ENCODE assay signal across 9 cellular contexts in genomic region chr6:130760006-130760405, GRCh38.
A peak's percentile ranks its signal among the peaks of the same experiment; 100 is the strongest.
DNase-seq lines count a peak whose midpoint lies in the region; TF ChIP-seq lines count a peak whose summit lies in the region.
"Had no signal": no experiment of that assay in that cellular context is flagged by ENCODE, and none has a peak within 500 bp of the region (broad histone marks: within the 10 kb centered on the region; RNA-seq: fewer than 3 reads in every experiment).

No MANE protein-coding gene starts in this region.

- no peaks in the 10 kb centered on the region for H3K9me3 ChIP-seq in PC-9 (ENCODE audit: insufficient read depth, low read depth)

- no peaks in the 10 kb centered on the region for H3K36me3 Mint-ChIP-seq in activated CD4-positive, alpha-beta T cell treated with anti-CD3 and anti-CD28 coated beads, Interleukin-2, amount 10 ng/mL, durations not matched to agents 24 days and 14 days (ENCODE audit: low read depth)
- no peaks in the 10 kb centered on the region for H3K36me3 Mint-ChIP-seq in activated CD4-positive, alpha-beta T cell treated with anti-CD3 and anti-CD28 coated beads, Interleukin-2, amount 10 ng/mL, durations not matched to agents 7 days and 5 days (ENCODE audit: low read depth)
- H3K36me3 Mint-ChIP-seq in type B pancreatic cell, result no peaks in the 10 kb centered on the region
- H3K36me3 Mint-ChIP-seq: CD4-positive, CD25-positive, alpha-beta regulatory T cell had no signal

- intact Hi-C loops in activated CD4-positive, alpha-beta T cell treated with anti-CD3 and anti-CD28 coated beads, Interleukin-2, amount 10 ng/mL, durations not matched to agents 24 days and 14 days (cut with micrococcal nuclease), result loop anchor here (10.0 kb wide), 1 partner anchor 435 kb away; no protein-coding TSS in a partner anchor
- intact Hi-C loops in PC-9 (cut with micrococcal nuclease; ENCODE audit: unreplicated experiment), result loop anchor here (5.0 to 10.0 kb wide), 3 partner anchors 435 to 713 kb away; no protein-coding TSS in a partner anchor

- no peaks in the 10 kb centered on the region for H3K4me1 ChIP-seq in PC-9 (replicated peaks; ENCODE audit: insufficient read depth)

- no peaks in the 10 kb centered on the region for H3K79me2 ChIP-seq in PC-9 (ENCODE audit: low read depth)

- H3K27me3 ChIP-seq in PC-9 (ENCODE audit: insufficient read depth, low read depth), result no peaks in the 10 kb centered on the region

- H3K27me3 Mint-ChIP-seq in activated CD4-positive, alpha-beta T cell treated with anti-CD3 and anti-CD28 coated beads, Interleukin-2, amount 10 ng/mL, durations not matched to agents 24 days and 14 days, result peaks cover 9% of the 10 kb centered on the region
- peaks cover 9% of the 10 kb centered on the region for H3K27me3 Mint-ChIP-seq in activated CD4-positive, alpha-beta T cell treated with anti-CD3 and anti-CD28 coated beads, Interleukin-2, amount 10 ng/mL, durations not matched to agents 7 days and 5 days
- H3K27me3 Mint-ChIP-seq in type B pancreatic cell, result no peaks in the 10 kb centered on the region

- H3K4me3 ChIP-seq in PC-9 (no peak overlapping the region), fibroblast of the aortic adventitia (ENCODE audit: low read depth, low read length) (no peak overlapping the region)

- no peak overlapping the region for H3K27ac Mint-ChIP-seq in activated CD4-positive, alpha-beta T cell treated with anti-CD3 and anti-CD28 coated beads, Interleukin-2, amount 10 ng/mL, durations not matched to agents 24 days and 14 days
- no peak overlapping the region for H3K27ac Mint-ChIP-seq in activated CD4-positive, alpha-beta T cell treated with anti-CD3 and anti-CD28 coated beads, Interleukin-2, amount 10 ng/mL, durations not matched to agents 7 days and 5 days
- no peak overlapping the region for H3K27ac Mint-ChIP-seq in type B pancreatic cell
- H3K27ac Mint-ChIP-seq: CD4-positive, CD25-positive, alpha-beta regulatory T cell had no signal

- peaks cover 8% of the 10 kb centered on the region for H3K4me1 Mint-ChIP-seq in activated CD4-positive, alpha-beta T cell treated with anti-CD3 and anti-CD28 coated beads, Interleukin-2, amount 10 ng/mL, durations not matched to agents 24 days and 14 days
- H3K4me1 Mint-ChIP-seq in activated CD4-positive, alpha-beta T cell treated with anti-CD3 and anti-CD28 coated beads, Interleukin-2, amount 10 ng/mL, durations not matched to agents 7 days and 5 days, result peaks cover 13% of the 10 kb centered on the region
- H3K4me1 Mint-ChIP-seq in type B pancreatic cell (ENCODE audit: unreplicated experiment), result peaks cover 4% of the 10 kb centered on the region
- H3K4me1 Mint-ChIP-seq: CD4-positive, CD25-positive, alpha-beta regulatory T cell had no signal

- no TSS peak for BruUV-seq in PC-9 (replicated peaks; lab: Mats Ljungman, UMichigan)

- peak; percentile 61 for DNase-seq in activated CD4-positive, alpha-beta T cell treated with anti-CD3 and anti-CD28 coated beads, Interleukin-2, amount 10 ng/mL, durations not matched to agents 24 days and 14 days
- DNase-seq in activated CD4-positive, alpha-beta T cell treated with anti-CD3 and anti-CD28 coated beads, Interleukin-2, amount 10 ng/mL, durations not matched to agents 7 days and 5 days, result no peak
- DNase-seq in PC-9 (peak in 1 of 2 experiments; percentile 7), fibroblast of the aortic adventitia (ENCODE audit: low read depth) (peak; percentile 66), type B pancreatic cell (ENCODE audit: extremely low spot score, unreplicated experiment) (no peak), mucosa of gallbladder (ENCODE audit: low spot score) (no peak), NCI-H774 (lab: John Stamatoyannopoulos, UW) (no peak), NCI-H1092 (lab: John Stamatoyannopoulos, UW) (no peak)

- H3K4me3 Mint-ChIP-seq in activated CD4-positive, alpha-beta T cell treated with anti-CD3 and anti-CD28 coated beads, Interleukin-2, amount 10 ng/mL, durations not matched to agents 24 days and 14 days, result no peak overlapping the region
- no peak overlapping the region for H3K4me3 Mint-ChIP-seq in activated CD4-positive, alpha-beta T cell treated with anti-CD3 and anti-CD28 coated beads, Interleukin-2, amount 10 ng/mL, durations not matched to agents 7 days and 5 days
- H3K4me3 Mint-ChIP-seq in type B pancreatic cell, result no peak overlapping the region
- H3K4me3 Mint-ChIP-seq: CD4-positive, CD25-positive, alpha-beta regulatory T cell had no signal

- H3K4me2 ChIP-seq in PC-9, result no peak overlapping the region

- no peak overlapping the region for H2AFZ ChIP-seq in PC-9

- no peaks in the 10 kb centered on the region for H3K9me2 ChIP-seq in PC-9 (ENCODE audit: insufficient read depth)

- H3K36me3 ChIP-seq in PC-9 (ENCODE audit: low read depth), result no peaks in the 10 kb centered on the region

- TF ChIP-seq CTCF in PC-9 (conservative IDR thresholded peaks at IDR 0.05) (peak; percentile 77), fibroblast of the aortic adventitia (IDR thresholded peaks at IDR 0.05; ENCODE audit: insufficient read depth, low read length) (peak; percentile 71), type B pancreatic cell (conservative IDR thresholded peaks at IDR 0.05) (peak; percentile 68)

- CTCF ChIA-PET in activated CD4-positive, alpha-beta T cell treated with anti-CD3 and anti-CD28 coated beads, Interleukin-2, amount 10 ng/mL, durations not matched to agents 7 days and 5 days (lab: Charles Lee), result no interaction called here
- CTCF ChIA-PET in PC-9 (lab: Charles Lee), result no interaction called here

- POLR2A ChIA-PET in activated CD4-positive, alpha-beta T cell treated with anti-CD3 and anti-CD28 coated beads, Interleukin-2, amount 10 ng/mL, durations not matched to agents 7 days and 5 days (lab: Charles Lee), result no interaction called here
- POLR2A ChIA-PET in PC-9 (lab: Charles Lee; ENCODE audit: unreplicated experiment), result no interaction called here

- no peaks in the 10 kb centered on the region for H3K9me3 Mint-ChIP-seq in activated CD4-positive, alpha-beta T cell treated with anti-CD3 and anti-CD28 coated beads, Interleukin-2, amount 10 ng/mL, durations not matched to agents 24 days and 14 days
- no peaks in the 10 kb centered on the region for H3K9me3 Mint-ChIP-seq in activated CD4-positive, alpha-beta T cell treated with anti-CD3 and anti-CD28 coated beads, Interleukin-2, amount 10 ng/mL, durations not matched to agents 7 days and 5 days
- peaks cover under 1% of the 10 kb centered on the region for H3K9me3 Mint-ChIP-seq in type B pancreatic cell

- H3K27ac ChIP-seq in PC-9, result no peak overlapping the region

- H3F3A ChIP-seq in PC-9 (ENCODE audit: insufficient read depth, low read depth), result no peaks in the 10 kb centered on the region

- H4K20me1 ChIP-seq in PC-9 (ENCODE audit: insufficient read depth), result no peaks in the 10 kb centered on the region

Comparison
In these comparisons a context has a peak if more than half of its experiments do, and no peak if none do; other contexts are left out.
1. DNase-seq: peak in activated CD4-positive, alpha-beta T cell treated with anti-CD3 and anti-CD28 coated beads, Interleukin-2, amount 10 ng/mL, durations not matched to agents 24 days and 14 days (single experiment) and fibroblast of the aortic adventitia (single experiment); none in activated CD4-positive, alpha-beta T cell treated with anti-CD3 and anti-CD28 coated beads, Interleukin-2, amount 10 ng/mL, durations not matched to agents 7 days and 5 days (single experiment), type B pancreatic cell (single experiment), mucosa of gallbladder (single experiment), NCI-H774 (single experiment) and NCI-H1092 (single experiment).
2. Peak in every context shown above with its lines, with median percentiles within 50 percentile points of each other: CTCF ChIP-seq.